Comparison of ENCODE assay signal across 12 cellular contexts in the genomic region with DNA sequence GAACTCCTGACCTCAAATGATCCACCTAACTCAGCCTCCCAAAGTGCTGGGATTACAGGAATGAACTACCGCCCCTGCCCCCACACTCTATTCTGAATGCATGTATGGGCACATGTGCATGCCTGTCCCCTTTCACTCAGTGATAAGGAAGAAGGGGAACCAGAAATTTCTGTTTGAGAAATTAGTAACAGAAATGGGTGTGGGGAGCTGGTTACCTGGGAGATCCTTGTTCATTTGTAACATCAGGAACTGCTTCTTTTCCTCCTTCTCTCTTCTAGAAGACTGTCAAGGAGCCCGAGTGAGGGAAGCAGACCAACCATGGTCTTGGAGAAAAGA. TPM values are rescaled to one million over a fixed set of nuclear protein-coding genes. Genes with fewer than 3 reads are reported as not detected.
DNase-seq lines count a peak whose midpoint lies in the region; ATAC-seq lines count a peak whose summit lies in the region.
"Had no signal": no experiment of that assay in that cellular context is flagged by ENCODE, and none has a peak within 500 bp of the region (broad histone marks: within the 10 kb centered on the region; RNA-seq: fewer than 3 reads in every experiment).

No MANE protein-coding gene starts in this region.

- no peaks in the 10 kb centered on the region for H3K27me3 ChIP-seq in adipocyte (replicated peaks; ENCODE audit: control insufficient read depth, insufficient read depth, low read length)
- H3K27me3 ChIP-seq in layer of hippocampus (ENCODE audit: control insufficient read depth, insufficient read depth, low read length) = no peaks in the 10 kb centered on the region
- H3K27me3 ChIP-seq: pancreas had no signal

- H3K36me3 Mint-ChIP-seq in activated CD4-positive, alpha-beta T cell treated with anti-CD3 and anti-CD28 coated beads, Interleukin-2, amount 10 ng/mL, durations not matched to agents 24 days and 14 days (ENCODE audit: low read depth) = peaks cover 23% of the 10 kb centered on the region

- H3K27me3 Mint-ChIP-seq in activated CD4-positive, alpha-beta T cell treated with anti-CD3 and anti-CD28 coated beads, Interleukin-2, amount 10 ng/mL, durations not matched to agents 24 days and 14 days = no peaks in the 10 kb centered on the region

- peaks cover 29% of the 10 kb centered on the region for H3K4me1 Mint-ChIP-seq in activated CD4-positive, alpha-beta T cell treated with anti-CD3 and anti-CD28 coated beads, Interleukin-2, amount 10 ng/mL, durations not matched to agents 24 days and 14 days

- H3K9ac ChIP-seq in adipocyte (ENCODE audit: low read length) = peak overlapping the region; percentile 98

- peaks cover 38% of the 10 kb centered on the region for H3K4me1 ChIP-seq in adipocyte (ENCODE audit: control insufficient read depth, insufficient read depth, low read length)

- H3K9me3 ChIP-seq in adipocyte (ENCODE audit: control insufficient read depth, low read length) = no peaks in the 10 kb centered on the region
- H3K9me3 ChIP-seq: A549, pancreas had no signal

- intact Hi-C loops in activated CD4-positive, alpha-beta T cell treated with anti-CD3 and anti-CD28 coated beads, Interleukin-2, amount 10 ng/mL, durations not matched to agents 24 days and 14 days (cut with micrococcal nuclease) = loop anchor here (2.0 kb wide), 1 partner anchor 178 kb away; no protein-coding TSS in a partner anchor

- peak overlapping the region; percentile 64 for H3K27ac ChIP-seq in layer of hippocampus (ENCODE audit: low read depth, low read length)
- peak overlapping the region; percentile 69 for H3K27ac ChIP-seq in substantia nigra (ENCODE audit: low read depth, low read length, poor library complexity, severe bottlenecking)
- H3K27ac ChIP-seq: A549, pancreas had no signal

- no peak for ATAC-seq in left lobe of liver
- ATAC-seq: A549, pancreas had no signal

- H3K4me3 Mint-ChIP-seq in activated CD4-positive, alpha-beta T cell treated with anti-CD3 and anti-CD28 coated beads, Interleukin-2, amount 10 ng/mL, durations not matched to agents 24 days and 14 days = peak overlapping the region; percentile 49

- no peak for DNase-seq in activated CD4-positive, alpha-beta T cell treated with anti-CD3 and anti-CD28 coated beads, Interleukin-2, amount 10 ng/mL, durations not matched to agents 24 days and 14 days
- no peak for DNase-seq in activated CD4-positive, alpha-beta T cell treated with anti-CD3 and anti-CD28 coated beads, Interleukin-2, amount 50 U/mL, for 48 hours
- DNase-seq in adipocyte (ENCODE audit: low read depth) = no peak
- DNase-seq in substantia nigra (lab: John Stamatoyannopoulos, UW) = no peak
- no peak for DNase-seq in left lobe of liver (ENCODE audit: low spot score)
- DNase-seq in cerebellar cortex (ENCODE audit: low spot score) = no peak
- DNase-seq in MV-4-11 (lab: John Stamatoyannopoulos, UW) = no peak
- DNase-seq: activated T-cell treated with anti-CD3 and anti-CD28 coated beads for 4 hours, NCI-H526 treated with DMSO at 0.1 percent for 48 hours, pancreas had no signal

- peak overlapping the region; percentile 8 for H3K4me3 ChIP-seq in adipocyte (ENCODE audit: low read length)
- H3K4me3 ChIP-seq: A549, pancreas had no signal

- H3K36me3 ChIP-seq in adipocyte (ENCODE audit: control insufficient read depth, insufficient read depth, low read length, severe bottlenecking) = no peaks in the 10 kb centered on the region
- H3K36me3 ChIP-seq: pancreas had no signal

- peak overlapping the region; percentile 29 for H3K27ac Mint-ChIP-seq in activated CD4-positive, alpha-beta T cell treated with anti-CD3 and anti-CD28 coated beads, Interleukin-2, amount 10 ng/mL, durations not matched to agents 24 days and 14 days

- H3K9me3 Mint-ChIP-seq in activated CD4-positive, alpha-beta T cell treated with anti-CD3 and anti-CD28 coated beads, Interleukin-2, amount 10 ng/mL, durations not matched to agents 24 days and 14 days = no peaks in the 10 kb centered on the region

RNA-seq across cellular contexts. Expression of gene PPP1R3E, which starts 3.5 kb away (rescaled TPM):
- total RNA-seq in activated CD4-positive, alpha-beta T cell treated with anti-CD3 and anti-CD28 coated beads, Interleukin-2, amount 10 ng/mL, durations not matched to agents 24 days and 14 days = 21.3 and 23.3 TPM in 2 replicates
- 11.5 TPM for total RNA-seq in left lobe of liver

RNA-seq across cellular contexts. Expression of gene BCL2L2, which starts 7.5 kb away (rescaled TPM):
- total RNA-seq in activated CD4-positive, alpha-beta T cell treated with anti-CD3 and anti-CD28 coated beads, Interleukin-2, amount 10 ng/mL, durations not matched to agents 24 days and 14 days = 5.6 and 5.7 TPM in 2 replicates
- 14.0 TPM for total RNA-seq in left lobe of liver

RNA-seq across cellular contexts. Expression of gene HOMEZ, which starts 13.2 kb away (rescaled TPM):
- 12.9 and 13.5 TPM in 2 replicates for total RNA-seq in activated CD4-positive, alpha-beta T cell treated with anti-CD3 and anti-CD28 coated beads, Interleukin-2, amount 10 ng/mL, durations not matched to agents 24 days and 14 days
- 8.9 TPM for total RNA-seq in left lobe of liver

RNA-seq across cellular contexts. Expression of gene PABPN1, which starts 22.1 kb away (rescaled TPM):
- total RNA-seq in activated CD4-positive, alpha-beta T cell treated with anti-CD3 and anti-CD28 coated beads, Interleukin-2, amount 10 ng/mL, durations not matched to agents 24 days and 14 days = 277 and 278 TPM in 2 replicates
- total RNA-seq in left lobe of liver = 86.9 TPM

RNA-seq across cellular contexts. Expression of gene SLC22A17, which starts 53.5 kb away (rescaled TPM):
- 2.0 and 2.3 TPM in 2 replicates for total RNA-seq in activated CD4-positive, alpha-beta T cell treated with anti-CD3 and anti-CD28 coated beads, Interleukin-2, amount 10 ng/mL, durations not matched to agents 24 days and 14 days
- total RNA-seq in left lobe of liver = 3.6 TPM
